In genomic region chr9:136631038-136632000, GRCh38 we compare ENCODE assay signal across 8 cellular contexts. TPM values are rescaled to one million over a fixed set of nuclear protein-coding genes. Genes with fewer than 3 reads are reported as not detected.
A peak's percentile ranks its signal among the peaks of the same experiment; 100 is the strongest.
DNase-seq lines count a peak whose midpoint lies in the region; ATAC-seq and TF ChIP-seq lines count a peak whose summit lies in the region.

No MANE protein-coding gene starts in this region.

- H3K9me3 ChIP-seq in SJCRH30 (replicated peaks) (no peaks in the 10 kb centered on the region), parathyroid adenoma (ENCODE audit: control insufficient read depth, low read length) (no peaks in the 10 kb centered on the region), transverse colon (no peaks in the 10 kb centered on the region)

- TF ChIP-seq CTCF in LNCaP clone FGC (IDR thresholded peaks at IDR 0.05; ENCODE audit: control insufficient read depth, extremely low read depth, insufficient read depth) (peak; percentile 98), foreskin keratinocyte (conservative IDR thresholded peaks at IDR 0.05) (peak; percentile 91), parathyroid adenoma (IDR thresholded peaks at IDR 0.05) (peak; percentile 70), transverse colon (IDR thresholded peaks at IDR 0.05) (peak; percentile 77 to 97 (median 83))

- H3K79me2 ChIP-seq in parathyroid adenoma = no peaks in the 10 kb centered on the region

- H3K27ac ChIP-seq in SJCRH30 (no peak overlapping the region), foreskin keratinocyte (no peak overlapping the region), parathyroid adenoma (no peak overlapping the region), transverse colon (no peak overlapping the region)

- peak; percentile 43 for ATAC-seq in foreskin keratinocyte
- no peak for ATAC-seq in GM21786 (IDR thresholded peaks at IDR 0.05; ENCODE audit: unreplicated experiment)

- 61 to 66% methylated on average over 11 to 26 of the region's 31 CpGs for WGBS in transverse colon (ENCODE audit: low coverage in 1 of 2), 2 donors

- H3K27me3 ChIP-seq in SJCRH30 (peaks cover 15% of the 10 kb centered on the region), foreskin keratinocyte (peaks cover 8% of the 10 kb centered on the region), parathyroid adenoma (ENCODE audit: control insufficient read depth, insufficient read depth, low read length) (no peaks in the 10 kb centered on the region), transverse colon (peaks cover 12% of the 10 kb centered on the region)

- no peak overlapping the region for H3K4me2 ChIP-seq in parathyroid adenoma (ENCODE audit: low read length)

- no peaks in the 10 kb centered on the region for H3K36me3 ChIP-seq in SJCRH30
- no peaks in the 10 kb centered on the region for H3K36me3 ChIP-seq in parathyroid adenoma (ENCODE audit: control insufficient read depth, insufficient read depth, low read length)
- no peaks in the 10 kb centered on the region for H3K36me3 ChIP-seq in transverse colon

- H3K4me1 ChIP-seq in SJCRH30 (peaks cover 23% of the 10 kb centered on the region), foreskin keratinocyte (peaks cover 15% of the 10 kb centered on the region), parathyroid adenoma (no peaks in the 10 kb centered on the region), transverse colon (peaks cover 0 to 35% (median 24%) of the 10 kb centered on the region in 4 donors)

- no peak for TF ChIP-seq POLR2A in transverse colon (IDR thresholded peaks at IDR 0.05)

- H3K4me3 ChIP-seq in LNCaP clone FGC (ENCODE audit: low read depth, low read length) = no peak overlapping the region
- H3K4me3 ChIP-seq in SJCRH30 = no peak overlapping the region
- no peak overlapping the region for H3K4me3 ChIP-seq in parathyroid adenoma (ENCODE audit: low read depth, low read length)
- no peak overlapping the region for H3K4me3 ChIP-seq in transverse colon

- no peak for TF ChIP-seq EP300 in transverse colon (IDR thresholded peaks at IDR 0.05; ENCODE audit: low read depth)

- peak; percentile 44 for DNase-seq in DMS153 (lab: John Stamatoyannopoulos, UW)
- peak; percentile 46 for DNase-seq in LNCaP clone FGC (ENCODE audit: low read depth)
- peak; percentile 84 to 90 for DNase-seq in SJCRH30
- peak; percentile 71 for DNase-seq in activated effector memory CD4-positive, alpha-beta T cell treated with Interleukin-2 at 50 U/mL for 16 hours
- peak in 1 of 2 donors; percentile 50 for DNase-seq in foreskin keratinocyte
- peak; percentile 83 for DNase-seq in transverse colon

- no peak overlapping the region for H2AFZ ChIP-seq in parathyroid adenoma

- intact Hi-C loops in transverse colon (cut with DNase I; ENCODE audit: low total_unique reads) = no loop called here

- H3K9ac ChIP-seq in parathyroid adenoma = no peak overlapping the region

- in situ Hi-C loops in transverse colon (cut with MboI; ENCODE audit: low pct_ligation_motif_present in 1 of 4, low pct_unique_long_range_greater_than_20kb in 1 of 4, low sequenced_read_pairs in 3 of 4) = loop anchor here in 2 of 4 donors (5.0 to 10.0 kb wide), 2 partner anchors 139 to 147 kb away; partner anchors contain the start of gene SEC16A (in 1 of the 2)

RNA-seq across cellular contexts. Expression of gene EGFL7, which starts 31.4 kb away (rescaled TPM):
- total RNA-seq in SJCRH30 (2014; rRNA removed; shearing (Covaris generic)) = 0.71 and 0.81 TPM in 2 replicates
- 14.7 and 16.4 TPM in 2 replicates for total RNA-seq in foreskin keratinocyte
- 19.5 and 25.1 TPM in 2 replicates for polyA plus RNA-seq in foreskin keratinocyte
- total RNA-seq in transverse colon = 10 to 100 TPM; 12.3 to 64.7 (median 33.6) TPM

RNA-seq across cellular contexts. Expression of gene AGPAT2, which starts 55.9 kb away (rescaled TPM):
- total RNA-seq in SJCRH30 (2014; rRNA removed; shearing (Covaris generic)) = 11.2 and 11.8 TPM in 2 replicates
- total RNA-seq in foreskin keratinocyte (38.1 and 41.9 TPM in 2 replicates), transverse colon (100 to 1,000 TPM; 245 to 441 (median 290) TPM)
- 61.5 and 75.3 TPM in 2 replicates for polyA plus RNA-seq in foreskin keratinocyte
